In genomic region chr1:107802654-107803053, GRCh38 we compare ENCODE assay signal across 18 cellular contexts.
DNase-seq lines count a peak whose midpoint lies in the region; ATAC-seq and TF ChIP-seq lines count a peak whose summit lies in the region.
"Had no signal": no experiment of that assay in that cellular context is flagged by ENCODE, and none has a peak within 500 bp of the region (broad histone marks: within the 10 kb centered on the region; RNA-seq: fewer than 3 reads in every experiment).

No MANE protein-coding gene starts in this region.

- intact Hi-C loops in natural killer cell (cut with micrococcal nuclease): no loop called here

- peak overlapping the region; percentile 4 to 59 (median 44) for H3K27ac Mint-ChIP-seq in CD4-positive, CD25-positive, alpha-beta regulatory T cell
- peak overlapping the region; percentile 65 for H3K27ac Mint-ChIP-seq in T-helper 17 cell
- peak overlapping the region; percentile 35 to 73 for H3K27ac Mint-ChIP-seq in natural killer cell
- no peak overlapping the region for H3K27ac Mint-ChIP-seq in WTC11
- peak overlapping the region in 3 of 8 donors; percentile 5 to 43 (median 6) for H3K27ac Mint-ChIP-seq in CD8-positive, alpha-beta memory T cell

- no peak for DNase-seq in CD4-positive, CD25-positive, alpha-beta regulatory T cell
- DNase-seq in T-helper 17 cell (no peak), natural killer cell (no peak), WTC11 (ENCODE audit: low spot score) (no peak)
- DNase-seq in activated CD8-positive, alpha-beta memory T cell treated with anti-CD3 and anti-CD28 coated beads, Interleukin-2, amount 50 U/mL, for 48 hours: no peak
- no peak for DNase-seq in CD8-positive, alpha-beta memory T cell
- DNase-seq: ACHN; AML-193; CD4-positive, alpha-beta memory T cell; DND-41; GDM1; H9; NCI-H1417; NCI-H1930; NCI-H446 had no signal

- H3K4me1 Mint-ChIP-seq in CD4-positive, CD25-positive, alpha-beta regulatory T cell: peaks cover 44 to 60% (median 50%) of the 10 kb centered on the region in 4 donors
- peaks cover 27% of the 10 kb centered on the region for H3K4me1 Mint-ChIP-seq in T-helper 17 cell
- H3K4me1 Mint-ChIP-seq in natural killer cell: peaks cover 53 to 56% of the 10 kb centered on the region in 2 donors
- peaks cover 38% of the 10 kb centered on the region for H3K4me1 Mint-ChIP-seq in WTC11
- peaks cover 42 to 45% (median 44%) of the 10 kb centered on the region in 3 donors for H3K4me1 Mint-ChIP-seq in CD8-positive, alpha-beta memory T cell

- no peaks in the 10 kb centered on the region for H3K9me3 ChIP-seq in CD4-positive, CD25-positive, alpha-beta regulatory T cell (ENCODE audit: control insufficient read depth in 2 of 2, low read length in 2 of 2)
- no peaks in the 10 kb centered on the region for H3K9me3 ChIP-seq in T-helper 17 cell (ENCODE audit: control insufficient read depth, low read length, poor library complexity, severe bottlenecking)
- H3K9me3 ChIP-seq in CD8-positive, alpha-beta memory T cell (ENCODE audit: low read length): no peaks in the 10 kb centered on the region

- H3K4me3 Mint-ChIP-seq in CD4-positive, CD25-positive, alpha-beta regulatory T cell: peak overlapping the region in 1 of 4 donors; percentile 54
- H3K4me3 Mint-ChIP-seq in T-helper 17 cell (no peak overlapping the region), natural killer cell (peak overlapping the region; percentile 3), WTC11 (no peak overlapping the region)
- peak overlapping the region in 2 of 7 donors; percentile 2 to 33 for H3K4me3 Mint-ChIP-seq in CD8-positive, alpha-beta memory T cell
- H3K4me3 Mint-ChIP-seq: H9 had no signal

- H3K9me3 Mint-ChIP-seq in CD4-positive, CD25-positive, alpha-beta regulatory T cell: peaks cover 0 to 8% (median 3%) of the 10 kb centered on the region in 7 donors
- H3K9me3 Mint-ChIP-seq in natural killer cell (no peaks in the 10 kb centered on the region), WTC11 (peaks cover 14% of the 10 kb centered on the region)
- H3K9me3 Mint-ChIP-seq in CD8-positive, alpha-beta memory T cell: peaks cover 0 to 8% (median 0%) of the 10 kb centered on the region in 5 donors

- CTCF ChIA-PET in WTC11 (lab: Charles Lee): no interaction called here
- CTCF ChIA-PET in CD8-positive, alpha-beta memory T cell (lab: Charles Lee): no interaction called here

- peaks cover 28% of the 10 kb centered on the region for H3K4me1 ChIP-seq in CD4-positive, CD25-positive, alpha-beta regulatory T cell (ENCODE audit: control insufficient read depth, insufficient read depth, low read length, poor library complexity, severe bottlenecking)
- peaks cover 25% of the 10 kb centered on the region for H3K4me1 ChIP-seq in CD8-positive, alpha-beta memory T cell (ENCODE audit: insufficient read depth, low read length)

- no peaks in the 10 kb centered on the region for H3K27me3 Mint-ChIP-seq in CD4-positive, CD25-positive, alpha-beta regulatory T cell
- H3K27me3 Mint-ChIP-seq in T-helper 17 cell (no peaks in the 10 kb centered on the region), natural killer cell (ENCODE audit: low read depth in 2 of 2) (no peaks in the 10 kb centered on the region), WTC11 (ENCODE audit: low read depth) (no peaks in the 10 kb centered on the region)
- no peaks in the 10 kb centered on the region for H3K27me3 Mint-ChIP-seq in CD8-positive, alpha-beta memory T cell
- H3K27me3 Mint-ChIP-seq: CD4-positive, alpha-beta memory T cell had no signal

- H3K36me3 ChIP-seq in CD4-positive, CD25-positive, alpha-beta regulatory T cell (ENCODE audit: control insufficient read depth, insufficient read depth, low read length): no peaks in the 10 kb centered on the region
- no peaks in the 10 kb centered on the region for H3K36me3 ChIP-seq in CD8-positive, alpha-beta memory T cell (ENCODE audit: insufficient read depth, low read length)

- H3K4me3 ChIP-seq in CD4-positive, CD25-positive, alpha-beta regulatory T cell (ENCODE audit: low read depth, low read length): no peak overlapping the region
- no peak overlapping the region for H3K4me3 ChIP-seq in CD8-positive, alpha-beta memory T cell (ENCODE audit: low read length)

- H3K36me3 Mint-ChIP-seq in CD4-positive, CD25-positive, alpha-beta regulatory T cell: no peaks in the 10 kb centered on the region
- H3K36me3 Mint-ChIP-seq in T-helper 17 cell (ENCODE audit: low read depth) (no peaks in the 10 kb centered on the region), natural killer cell (no peaks in the 10 kb centered on the region), WTC11 (no peaks in the 10 kb centered on the region)
- peaks cover 0 to 7% (median 2%) of the 10 kb centered on the region in 3 donors for H3K36me3 Mint-ChIP-seq in CD8-positive, alpha-beta memory T cell
- H3K36me3 Mint-ChIP-seq: CD4-positive, alpha-beta memory T cell had no signal

- H3K27ac ChIP-seq in CD4-positive, CD25-positive, alpha-beta regulatory T cell (ENCODE audit: insufficient read depth, low read length, poor library complexity, severe bottlenecking): peak overlapping the region; percentile 29
- H3K27ac ChIP-seq in CD8-positive, alpha-beta memory T cell (ENCODE audit: low read depth, low read length): no peak overlapping the region

- POLR2A ChIA-PET in WTC11 (lab: Charles Lee): no interaction called here
- POLR2A ChIA-PET in CD8-positive, alpha-beta memory T cell (lab: Charles Lee): no interaction called here

- no peaks in the 10 kb centered on the region for H3K27me3 ChIP-seq in CD4-positive, CD25-positive, alpha-beta regulatory T cell (ENCODE audit: control insufficient read depth, insufficient read depth, low read length)
- H3K27me3 ChIP-seq in CD8-positive, alpha-beta memory T cell (ENCODE audit: insufficient read depth, low read length, poor library complexity, severe bottlenecking): no peaks in the 10 kb centered on the region

- TF ChIP-seq CTCF in natural killer cell (IDR thresholded peaks at IDR 0.05) (no peak), WTC11 (IDR thresholded peaks at IDR 0.05) (no peak)

- no peak for ATAC-seq in CD4-positive, CD25-positive, alpha-beta regulatory T cell (ENCODE audit: low read depth in 2 of 2)
- ATAC-seq in HG02870 (IDR thresholded peaks at IDR 0.05; ENCODE audit: unreplicated experiment) (peak; percentile 70), T-helper 17 cell (no peak), natural killer cell (no peak), WTC11 (no peak), HG02973 (IDR thresholded peaks at IDR 0.05; ENCODE audit: unreplicated experiment) (no peak)
- ATAC-seq: Panc1 had no signal

TF ChIP-seq in WTC11, 78 proteins besides CTCF, POLR2A, EP300 and RAD21:
- TF ChIP-seq RORB (CRISPR knock-in tag; IDR thresholded peaks at IDR 0.05): no peak
- TF ChIP-seq CREM (CRISPR knock-in tag; IDR thresholded peaks at IDR 0.05): no peak
- no peak for TF ChIP-seq PREB (CRISPR knock-in tag; IDR thresholded peaks at IDR 0.05; ENCODE audit: borderline replicate concordance)
- no peak for TF ChIP-seq SOX15 (CRISPR knock-in tag; IDR thresholded peaks at IDR 0.05)
- no peak for TF ChIP-seq NR1H2 (CRISPR knock-in tag; IDR thresholded peaks at IDR 0.05)
- TF ChIP-seq TEAD1 (CRISPR knock-in tag; IDR thresholded peaks at IDR 0.05): no peak
- no peak for TF ChIP-seq HMGXB4 (CRISPR knock-in tag; IDR thresholded peaks at IDR 0.05)
